In the genomic region with DNA sequence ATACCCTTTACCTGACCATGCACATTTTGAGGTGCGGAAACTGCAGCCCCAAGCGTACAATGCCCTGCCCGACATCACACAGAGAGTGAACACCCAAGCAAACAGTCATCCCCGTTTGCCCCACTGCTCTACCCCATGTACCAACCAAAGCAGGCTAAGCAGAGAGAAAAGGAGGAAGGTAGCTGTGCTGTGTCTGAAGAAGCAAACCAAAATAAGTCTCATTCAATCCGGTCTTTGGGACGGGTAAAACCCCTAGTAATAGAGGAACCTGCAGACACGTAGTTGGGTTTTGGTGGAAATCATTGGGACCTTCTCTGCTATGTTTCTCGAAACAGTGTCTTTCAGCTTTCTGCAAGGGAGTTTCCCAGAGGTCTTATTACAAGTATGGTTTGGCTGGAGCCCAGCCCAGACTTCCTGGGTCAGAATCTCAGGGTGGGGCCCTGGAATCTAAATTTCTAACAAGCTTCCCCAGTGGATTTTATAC, we compare ENCODE assay signal across 9 cellular contexts.
DNase-seq lines count a peak whose midpoint lies in the region; ATAC-seq and TF ChIP-seq lines count a peak whose summit lies in the region.
"Had no signal": no experiment of that assay in that cellular context is flagged by ENCODE, and none has a peak within 500 bp of the region (broad histone marks: within the 10 kb centered on the region; RNA-seq: fewer than 3 reads in every experiment).

No MANE protein-coding gene starts in this region.

- peak; percentile 25 for ATAC-seq in left ventricle myocardium superior
- ATAC-seq in esophagus mucosa = peak; percentile 67
- no peak for ATAC-seq in SK-N-SH treated with all-trans-retinoic acid at 6 μM for 48 hours

- no peaks in the 10 kb centered on the region for H3K4me1 ChIP-seq in right atrium auricular region
- H3K4me1 ChIP-seq in ovary (ENCODE audit: insufficient read depth) = no peaks in the 10 kb centered on the region

- no peak overlapping the region for H3K27ac ChIP-seq in right atrium auricular region
- H3K27ac ChIP-seq in ovary = no peak overlapping the region

- TF ChIP-seq CTCF in right atrium auricular region (IDR thresholded peaks at IDR 0.05) (no peak), ovary (IDR thresholded peaks at IDR 0.05) (no peak)

- H3K36me3 ChIP-seq in right atrium auricular region = no peaks in the 10 kb centered on the region
- H3K36me3 ChIP-seq in ovary = no peaks in the 10 kb centered on the region

- WGBS in ovary, 3 donors = 79 to 82% (median 80%) methylated on average over 8 of the region's 8 CpGs

- H3K27me3 ChIP-seq in right atrium auricular region (no peaks in the 10 kb centered on the region), ovary (no peaks in the 10 kb centered on the region)

- H3K4me3 ChIP-seq in right atrium auricular region (no peak overlapping the region), ovary (no peak overlapping the region)

- no peak for TF ChIP-seq RAD21 in Ishikawa (IDR thresholded peaks at IDR 0.05; ENCODE audit: low read depth)

- TF ChIP-seq EP300 in Ishikawa (IDR thresholded peaks at IDR 0.05; ENCODE audit: borderline replicate concordance) = no peak; the same call in 1 of the 2 replicates
- no peak for TF ChIP-seq EP300 in ovary (IDR thresholded peaks at IDR 0.05)

- intact Hi-C loops in left ventricle myocardium superior (cut with micrococcal nuclease) (no loop called here), ovary (cut with DNase I) (loop anchor here in 1 of 4 donors (10.0 kb wide), 1 partner anchor 163 kb away; the partner anchor contains the start of gene HES1)

- TF ChIP-seq POLR2A in ovary (IDR thresholded peaks at IDR 0.05) = no peak

- DNase-seq in left ventricle myocardium superior = no peak
- DNase-seq in right atrium auricular region (ENCODE audit: low spot score) = no peak
- DNase-seq in T-helper 2 cell = no peak
- DNase-seq in ovary = no peak
- no peak for DNase-seq in OCI-M1 (lab: John Stamatoyannopoulos, UW)
- DNase-seq: left cardiac atrium had no signal

- H3K9me3 ChIP-seq in right atrium auricular region = no peaks in the 10 kb centered on the region
- no peaks in the 10 kb centered on the region for H3K9me3 ChIP-seq in ovary

TF ChIP-seq in Ishikawa, 13 proteins besides CTCF, POLR2A, EP300 and RAD21:
- no peak for TF ChIP-seq ZBTB7A (IDR thresholded peaks at IDR 0.05; ENCODE audit: low read depth)
- TF ChIP-seq TCF12 (IDR thresholded peaks at IDR 0.05; ENCODE audit: low read depth) = no peak
- TF ChIP-seq CREB1 (IDR thresholded peaks at IDR 0.05; ENCODE audit: low read depth) = no peak
- peak; percentile 52; the same call in 1 of the 2 replicates for TF ChIP-seq NFIC (IDR thresholded peaks at IDR 0.05)
- TF ChIP-seq REST (IDR thresholded peaks at IDR 0.05; ENCODE audit: low read depth) = no peak
- TF ChIP-seq EGR1 (IDR thresholded peaks at IDR 0.05) = no peak
- no peak for TF ChIP-seq MAX (IDR thresholded peaks at IDR 0.05)
- TF ChIP-seq CEBPB (IDR thresholded peaks at IDR 0.05) = no peak

TF ChIP-seq in SK-N-SH treated with all-trans-retinoic acid at 6 μM for 48 hours, 23 proteins besides CTCF, POLR2A, EP300 and RAD21:
- no peak for TF ChIP-seq ZNF565 (CRISPR knock-in tag; conservative IDR thresholded peaks at IDR 0.05; ENCODE audit: low read depth)
- TF ChIP-seq OSR1 (CRISPR knock-in tag; IDR thresholded peaks at IDR 0.05) = no peak
- TF ChIP-seq ZNF8 (CRISPR knock-in tag; IDR thresholded peaks at IDR 0.05) = no peak
- TF ChIP-seq POU6F1 (CRISPR knock-in tag; IDR thresholded peaks at IDR 0.05; ENCODE audit: borderline replicate concordance, low read depth) = no peak
- no peak for TF ChIP-seq TOX (CRISPR knock-in tag; IDR thresholded peaks at IDR 0.05; ENCODE audit: borderline replicate concordance)
- TF ChIP-seq RARB (CRISPR knock-in tag; IDR thresholded peaks at IDR 0.05) = no peak
- TF ChIP-seq, protein P1, sequence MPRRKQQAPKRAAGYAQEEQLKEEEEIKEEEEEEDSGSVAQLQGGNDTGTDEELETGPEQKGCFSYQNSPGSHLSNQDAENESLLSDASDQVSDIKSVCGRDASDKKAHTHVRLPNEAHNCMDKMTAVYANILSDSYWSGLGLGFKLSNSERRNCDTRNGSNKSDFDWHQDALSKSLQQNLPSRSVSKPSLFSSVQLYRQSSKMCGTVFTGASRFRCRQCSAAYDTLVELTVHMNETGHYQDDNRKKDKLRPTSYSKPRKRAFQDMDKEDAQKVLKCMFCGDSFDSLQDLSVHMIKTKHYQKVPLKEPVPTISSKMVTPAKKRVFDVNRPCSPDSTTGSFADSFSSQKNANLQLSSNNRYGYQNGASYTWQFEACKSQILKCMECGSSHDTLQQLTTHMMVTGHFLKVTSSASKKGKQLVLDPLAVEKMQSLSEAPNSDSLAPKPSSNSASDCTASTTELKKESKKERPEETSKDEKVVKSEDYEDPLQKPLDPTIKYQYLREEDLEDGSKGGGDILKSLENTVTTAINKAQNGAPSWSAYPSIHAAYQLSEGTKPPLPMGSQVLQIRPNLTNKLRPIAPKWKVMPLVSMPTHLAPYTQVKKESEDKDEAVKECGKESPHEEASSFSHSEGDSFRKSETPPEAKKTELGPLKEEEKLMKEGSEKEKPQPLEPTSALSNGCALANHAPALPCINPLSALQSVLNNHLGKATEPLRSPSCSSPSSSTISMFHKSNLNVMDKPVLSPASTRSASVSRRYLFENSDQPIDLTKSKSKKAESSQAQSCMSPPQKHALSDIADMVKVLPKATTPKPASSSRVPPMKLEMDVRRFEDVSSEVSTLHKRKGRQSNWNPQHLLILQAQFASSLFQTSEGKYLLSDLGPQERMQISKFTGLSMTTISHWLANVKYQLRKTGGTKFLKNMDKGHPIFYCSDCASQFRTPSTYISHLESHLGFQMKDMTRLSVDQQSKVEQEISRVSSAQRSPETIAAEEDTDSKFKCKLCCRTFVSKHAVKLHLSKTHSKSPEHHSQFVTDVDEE (CRISPR knock-in tag; IDR thresholded peaks at IDR 0.05) = no peak
- TF ChIP-seq, protein P2, sequence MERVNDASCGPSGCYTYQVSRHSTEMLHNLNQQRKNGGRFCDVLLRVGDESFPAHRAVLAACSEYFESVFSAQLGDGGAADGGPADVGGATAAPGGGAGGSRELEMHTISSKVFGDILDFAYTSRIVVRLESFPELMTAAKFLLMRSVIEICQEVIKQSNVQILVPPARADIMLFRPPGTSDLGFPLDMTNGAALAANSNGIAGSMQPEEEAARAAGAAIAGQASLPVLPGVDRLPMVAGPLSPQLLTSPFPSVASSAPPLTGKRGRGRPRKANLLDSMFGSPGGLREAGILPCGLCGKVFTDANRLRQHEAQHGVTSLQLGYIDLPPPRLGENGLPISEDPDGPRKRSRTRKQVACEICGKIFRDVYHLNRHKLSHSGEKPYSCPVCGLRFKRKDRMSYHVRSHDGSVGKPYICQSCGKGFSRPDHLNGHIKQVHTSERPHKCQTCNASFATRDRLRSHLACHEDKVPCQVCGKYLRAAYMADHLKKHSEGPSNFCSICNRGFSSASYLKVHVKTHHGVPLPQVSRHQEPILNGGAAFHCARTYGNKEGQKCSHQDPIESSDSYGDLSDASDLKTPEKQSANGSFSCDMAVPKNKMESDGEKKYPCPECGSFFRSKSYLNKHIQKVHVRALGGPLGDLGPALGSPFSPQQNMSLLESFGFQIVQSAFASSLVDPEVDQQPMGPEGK (CRISPR knock-in tag; IDR thresholded peaks at IDR 0.05; ENCODE audit: borderline replicate concordance) = no peak
- no peak for TF ChIP-seq ZC3H10 (CRISPR knock-in tag; IDR thresholded peaks at IDR 0.05)
- TF ChIP-seq ESRRG (CRISPR knock-in tag; IDR thresholded peaks at IDR 0.05) = no peak
- no peak for TF ChIP-seq SNAI2 (CRISPR knock-in tag; IDR thresholded peaks at IDR 0.05)
- TF ChIP-seq ZFP30 (CRISPR knock-in tag; IDR thresholded peaks at IDR 0.05) = no peak
- no peak for TF ChIP-seq ZNF70 (CRISPR knock-in tag; IDR thresholded peaks at IDR 0.05)
- TF ChIP-seq CREB5 (CRISPR knock-in tag; IDR thresholded peaks at IDR 0.05; ENCODE audit: low read depth) = no peak
- TF ChIP-seq ZFP3 (CRISPR knock-in tag; IDR thresholded peaks at IDR 0.05) = no peak
